9 cellular contexts compared by ENCODE assay signal in the genomic region with DNA sequence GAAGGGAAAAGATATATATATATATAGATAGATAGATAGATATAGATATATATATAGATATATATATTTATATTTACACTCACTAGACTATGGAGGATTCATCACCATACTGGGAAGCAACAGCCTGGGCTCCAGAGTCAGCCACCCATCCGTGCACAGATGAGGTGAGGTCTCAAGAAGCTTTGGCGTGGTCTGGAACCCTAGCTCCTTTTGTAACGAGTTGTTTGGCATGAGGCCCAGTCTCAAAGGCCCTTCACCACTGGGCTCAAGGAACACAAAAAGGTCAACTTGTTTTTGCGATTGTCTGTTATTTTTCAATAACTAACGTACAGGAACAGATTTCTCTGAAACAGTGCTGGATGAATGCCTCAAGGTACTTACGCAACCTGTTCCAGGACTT.
"Had no signal": no experiment of that assay in that cellular context is flagged by ENCODE, and none has a peak within 500 bp of the region (broad histone marks: within the 10 kb centered on the region; RNA-seq: fewer than 3 reads in every experiment).

No MANE protein-coding gene starts in this region.

- FAIRE-seq: H1, H54, HepG2 had no signal

- H3K27ac ChIP-seq: HL-60, KMS-11 had no signal

- H3K4me3 ChIP-seq: GM23338 had no signal

- DNase-seq: H9, HFFc6, KBM-7 had no signal
